Comparison of ENCODE assay signal across 8 cellular contexts in the genomic region with DNA sequence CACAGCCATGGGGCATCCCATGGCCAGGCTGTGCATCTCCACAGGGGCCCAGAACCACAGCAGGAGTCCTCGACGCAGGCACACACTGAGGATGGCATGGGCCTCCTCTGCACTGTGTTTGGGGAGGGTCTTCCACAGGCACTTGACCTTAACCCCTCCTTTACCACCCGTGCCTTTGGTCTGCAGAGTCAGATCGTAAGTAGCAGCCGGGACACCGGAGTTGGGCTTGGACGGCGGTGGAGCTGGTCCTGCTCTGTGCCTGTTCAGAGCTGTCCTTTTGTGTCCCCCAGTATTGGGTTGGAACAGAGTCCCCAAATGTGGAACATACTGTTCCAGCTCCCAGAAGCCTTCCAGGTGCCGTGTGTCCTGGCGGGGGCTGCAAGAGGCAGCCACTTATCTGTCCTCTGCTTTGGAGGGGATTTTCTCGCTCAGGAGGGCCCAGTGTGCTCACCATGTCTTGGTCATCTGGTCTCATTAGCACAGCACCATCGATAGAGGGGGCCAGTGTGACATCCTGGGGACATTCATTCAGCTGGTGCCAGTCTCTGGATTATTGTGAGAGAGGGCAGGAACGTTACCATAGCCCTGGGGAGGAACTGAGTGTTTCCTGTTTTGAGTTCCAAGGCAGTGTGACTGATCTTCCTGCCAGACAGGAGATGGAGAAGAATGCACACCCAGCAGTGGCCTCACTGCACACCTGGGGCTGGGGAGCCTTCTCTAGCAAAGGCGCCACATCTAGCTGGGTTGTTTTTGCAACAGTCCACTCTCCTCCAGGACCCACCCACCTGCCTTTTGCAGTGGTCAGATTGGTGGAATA. TPM values are rescaled to one million over a fixed set of nuclear protein-coding genes. Genes with fewer than 3 reads are reported as not detected.
DNase-seq lines count a peak whose midpoint lies in the region; ATAC-seq and TF ChIP-seq lines count a peak whose summit lies in the region.

No MANE protein-coding gene starts in this region.

- DNase-seq in DMS 273 (lab: John Stamatoyannopoulos, UW; ENCODE audit: unreplicated experiment) (peak; percentile 66), DMS 273 treated with DMSO at 0.1 percent for 48 hours (lab: John Stamatoyannopoulos, UW) (no peak), OCI-M2 (lab: John Stamatoyannopoulos, UW; ENCODE audit: unreplicated experiment) (peak; percentile 65), heart right ventricle (peak in 1 of 2 donors; percentile 83)
- peak; percentile 70 for DNase-seq in activated naive CD8-positive, alpha-beta T cell treated with anti-CD3 and anti-CD28 coated beads, Interleukin-2, amount 50 U/mL, for 24 hours

- H3K36me3 ChIP-seq in heart right ventricle, result peaks cover 0 to 14% (median 0%) of the 10 kb centered on the region in 9 donors

- H3K4me1 ChIP-seq in heart right ventricle, result peaks cover 24 to 61% (median 53%) of the 10 kb centered on the region in 9 donors

- H3K9me3 ChIP-seq in heart right ventricle, result no peaks in the 10 kb centered on the region

- H3K4me3 Mint-ChIP-seq in activated naive CD8-positive, alpha-beta T cell treated with anti-CD3 and anti-CD28 coated beads, Interleukin-2, amount 50 U/mL, for 24 hours, result peak overlapping the region; percentile 14

- H3K27ac Mint-ChIP-seq in activated naive CD8-positive, alpha-beta T cell treated with anti-CD3 and anti-CD28 coated beads, Interleukin-2, amount 50 U/mL, for 24 hours, result peak overlapping the region; percentile 47

- peak; percentile 49 to 85 (median 79) for TF ChIP-seq CTCF in heart right ventricle (IDR thresholded peaks at IDR 0.05)

- H3K27ac ChIP-seq in heart right ventricle (peak overlapping the region in 7 of 10 donors; percentile 2 to 99 (median 44)), skin epidermis (peak overlapping the region in 13 of 21 experiments; percentile 5 to 97 (median 46))

- 40 to 47% methylated on average over 14 of the region's 14 CpGs for WGBS in heart right ventricle, 2 donors

- intact Hi-C loops in heart right ventricle (cut with DNase I), result loop anchor here in 9 of 10 donors (1.0 to 10.0 kb wide), 9 partner anchors 36 to 274 kb away; a partner anchor contains a TSS

- peak; percentile 36 for ATAC-seq in HG03354 (IDR thresholded peaks at IDR 0.05; ENCODE audit: poor library complexity, severe bottlenecking, unreplicated experiment)
- ATAC-seq in activated naive CD8-positive, alpha-beta T cell treated with anti-CD3 and anti-CD28 coated beads, Interleukin-2, amount 50 U/mL, for 24 hours, result peak; percentile 41
- ATAC-seq in heart right ventricle, result peak; percentile 14 to 74 (median 46)
- no peak for ATAC-seq in HG02588 (IDR thresholded peaks at IDR 0.05; ENCODE audit: unreplicated experiment)

- H3K27me3 ChIP-seq in heart right ventricle, result peaks cover 0 to 10% (median 6%) of the 10 kb centered on the region in 7 donors

- H3K27me3 Mint-ChIP-seq in activated naive CD8-positive, alpha-beta T cell treated with anti-CD3 and anti-CD28 coated beads, Interleukin-2, amount 50 U/mL, for 24 hours, result no peaks in the 10 kb centered on the region

- H3K4me1 Mint-ChIP-seq in activated naive CD8-positive, alpha-beta T cell treated with anti-CD3 and anti-CD28 coated beads, Interleukin-2, amount 50 U/mL, for 24 hours, result peaks cover 46% of the 10 kb centered on the region

- H3K9me3 Mint-ChIP-seq in activated naive CD8-positive, alpha-beta T cell treated with anti-CD3 and anti-CD28 coated beads, Interleukin-2, amount 50 U/mL, for 24 hours, result no peaks in the 10 kb centered on the region

- H3K4me3 ChIP-seq in heart right ventricle (no peak overlapping the region), skin epidermis (no peak overlapping the region)

- peaks cover 9% of the 10 kb centered on the region for H3K36me3 Mint-ChIP-seq in activated naive CD8-positive, alpha-beta T cell treated with anti-CD3 and anti-CD28 coated beads, Interleukin-2, amount 50 U/mL, for 24 hours (ENCODE audit: low read depth)

RNA-seq across cellular contexts. Expression of a gene that starts 12.4 kb away (rescaled TPM):
- 10 to 100 TPM; 13.0 to 32.5 (median 19.2) TPM for total RNA-seq in heart right ventricle
- polyA plus RNA-seq in heart right ventricle, result 10 to 100 TPM; 11.0 to 90.0 TPM

RNA-seq across cellular contexts. Expression of a gene that starts 12.6 kb away (rescaled TPM):
- 10 to 100 TPM in 9 of 10 donors, 1 to 10 TPM in 1; 9.6 to 19.8 (median 16.0) TPM for total RNA-seq in heart right ventricle
- polyA plus RNA-seq in heart right ventricle, result 10 to 100 TPM in 1 of 2 donors, 1 to 10 TPM in 1; 9.7 to 10.4 TPM

RNA-seq across cellular contexts. Expression of a gene that starts 29.8 kb away (rescaled TPM):
- 10 to 100 TPM; 27.4 to 81.6 (median 41.6) TPM for total RNA-seq in heart right ventricle
- polyA plus RNA-seq in heart right ventricle, result 10 to 100 TPM; 43.9 to 62.0 TPM
